ENCODE assay signal across 31 cellular contexts in the genomic region with DNA sequence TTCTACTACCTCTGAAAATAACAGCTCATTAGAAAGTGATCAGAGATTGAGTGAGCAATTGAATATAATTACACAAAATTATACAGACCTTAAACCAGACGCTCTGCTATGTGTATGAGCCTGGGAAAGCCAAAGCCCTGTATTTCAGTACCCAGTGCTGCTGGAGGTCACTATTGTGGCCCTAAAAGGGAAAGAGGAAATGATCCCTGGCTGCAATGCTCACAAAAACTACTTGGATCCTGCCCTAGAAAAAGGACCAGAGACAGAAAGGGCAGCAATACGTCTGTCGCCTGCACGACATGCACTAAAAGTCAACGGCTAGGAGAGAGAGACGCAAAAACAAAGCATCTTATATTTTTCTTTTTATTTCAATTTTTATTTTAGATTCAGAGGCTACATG.
"Had no signal": no experiment of that assay in that cellular context is flagged by ENCODE, and none has a peak within 500 bp of the region (broad histone marks: within the 10 kb centered on the region; RNA-seq: fewer than 3 reads in every experiment).

No MANE protein-coding gene starts in this region.

- H3K4me1 Mint-ChIP-seq: activated B cell treated with CpG ODN at 0.5 μM for 24 hours; activated CD4-positive, alpha-beta memory T cell treated with anti-CD3 and anti-CD28 coated beads, Interleukin-2, amount 10 ng/mL, durations not matched to agents 7 days and 5 days; activated CD8-positive, alpha-beta memory T cell treated with anti-CD3 and anti-CD28 coated beads, Interleukin-2, amount 10 ng/mL, durations not matched to agents 7 days and 5 days; activated naive CD8-positive, alpha-beta T cell treated with anti-CD3 and anti-CD28 coated beads for 36 hours had no signal

- H3K4me3 Mint-ChIP-seq: activated B cell treated with CpG ODN at 0.5 μM for 24 hours; activated CD4-positive, alpha-beta memory T cell treated with anti-CD3 and anti-CD28 coated beads, Interleukin-2, amount 10 ng/mL, durations not matched to agents 7 days and 5 days; activated CD8-positive, alpha-beta memory T cell treated with anti-CD3 and anti-CD28 coated beads, Interleukin-2, amount 10 ng/mL, durations not matched to agents 7 days and 5 days; activated naive CD8-positive, alpha-beta T cell treated with anti-CD3 and anti-CD28 coated beads for 36 hours had no signal

- DNase-seq: activated B cell treated with CpG ODN at 0.5 μM for 24 hours; activated CD4-positive, alpha-beta memory T cell treated with anti-CD3 and anti-CD28 coated beads, Interleukin-2, amount 10 ng/mL, durations not matched to agents 7 days and 5 days; activated CD4-positive, alpha-beta T cell treated with anti-CD3 and anti-CD28 coated beads for 48 hours; activated CD4-positive, CD25-positive, alpha-beta regulatory T cell treated with anti-CD3 and anti-CD28 coated beads, Interleukin-2, amount 50 U/mL, for 72 hours; activated CD8-positive, alpha-beta memory T cell treated with anti-CD3 and anti-CD28 coated beads for 24 hours; activated CD8-positive, alpha-beta memory T cell treated with anti-CD3 and anti-CD28 coated beads, Interleukin-2, amount 10 ng/mL, durations not matched to agents 7 days and 5 days; activated CD8-positive, alpha-beta memory T cell treated with anti-CD3 and anti-CD28 coated beads, Interleukin-2, amount 50 U/mL, for 48 hours; activated effector memory CD4-positive, alpha-beta T cell treated with Interleukin-2 at 50 U/mL for 16 hours; activated naive CD4-positive, alpha-beta T cell; activated naive CD4-positive, alpha-beta T cell treated with anti-CD3 and anti-CD28 coated beads, Interleukin-2, amount 50 U/mL, for 16 hours; activated naive CD8-positive, alpha-beta T cell treated with anti-CD3 and anti-CD28 coated beads for 36 hours; activated T-cell treated with anti-CD3 and anti-CD28 coated beads, Interleukin-2, amount 50 U/mL, for 48 hours; amniotic stem cell; aorta; brain microvascular endothelial cell; central memory CD4-positive, alpha-beta T cell; NCI-H1048; NCI-H1694; NCI-H2029; NCI-H345; NCI-H524 treated with DMSO at 0.1 percent for 48 hours; NK-92 treated with Interleukin-12 subunit alpha and Interleukin-12 subunit beta, amount 100 ng/mL, for 24 hours; PC-3; Peyer's patch; Right ventricle myocardium superior; SW 1271; T-helper 1 cell; T-helper 2 cell; T-helper 9 cell had no signal

- H3K4me3 ChIP-seq: K562, Peyer's patch had no signal

- H3K27me3 ChIP-seq: brain microvascular endothelial cell, Peyer's patch had no signal

- ATAC-seq: activated CD8-positive, alpha-beta memory T cell treated with anti-CD3 and anti-CD28 coated beads, Interleukin-2, amount 10 ng/mL, durations not matched to agents 7 days and 5 days; K562; PC-3 had no signal

- H3K36me3 Mint-ChIP-seq: activated CD8-positive, alpha-beta memory T cell treated with anti-CD3 and anti-CD28 coated beads, Interleukin-2, amount 10 ng/mL, durations not matched to agents 7 days and 5 days; activated naive CD8-positive, alpha-beta T cell treated with anti-CD3 and anti-CD28 coated beads for 36 hours had no signal

- H3K4me1 ChIP-seq: Peyer's patch had no signal

- H3K27ac ChIP-seq: brain microvascular endothelial cell, Peyer's patch, VCaP had no signal

- H3K9me3 ChIP-seq: Peyer's patch had no signal

- H3K9me3 Mint-ChIP-seq: activated naive CD8-positive, alpha-beta T cell treated with anti-CD3 and anti-CD28 coated beads for 36 hours had no signal

- H3K27ac Mint-ChIP-seq: activated B cell treated with CpG ODN at 0.5 μM for 24 hours; activated CD4-positive, alpha-beta memory T cell treated with anti-CD3 and anti-CD28 coated beads, Interleukin-2, amount 10 ng/mL, durations not matched to agents 7 days and 5 days; activated CD8-positive, alpha-beta memory T cell treated with anti-CD3 and anti-CD28 coated beads, Interleukin-2, amount 10 ng/mL, durations not matched to agents 7 days and 5 days; activated naive CD8-positive, alpha-beta T cell treated with anti-CD3 and anti-CD28 coated beads for 36 hours had no signal

- H3K36me3 ChIP-seq: brain microvascular endothelial cell, Peyer's patch had no signal

- H3K27me3 Mint-ChIP-seq: activated B cell treated with CpG ODN at 0.5 μM for 24 hours; activated CD4-positive, alpha-beta memory T cell treated with anti-CD3 and anti-CD28 coated beads, Interleukin-2, amount 10 ng/mL, durations not matched to agents 7 days and 5 days; activated CD8-positive, alpha-beta memory T cell treated with anti-CD3 and anti-CD28 coated beads, Interleukin-2, amount 10 ng/mL, durations not matched to agents 7 days and 5 days had no signal
